In genomic region chr10:101602767-101603398, GRCh38 we compare ENCODE assay signal across 7 cellular contexts. TPM values are rescaled to one million over a fixed set of nuclear protein-coding genes. Genes with fewer than 3 reads are reported as not detected.
A peak's percentile ranks its signal among the peaks of the same experiment; 100 is the strongest.
DNase-seq lines count a peak whose midpoint lies in the region; ATAC-seq and TF ChIP-seq lines count a peak whose summit lies in the region.

No MANE protein-coding gene starts in this region.

- no peaks in the 10 kb centered on the region for H3K27me3 Mint-ChIP-seq in naive thymus-derived CD4-positive, alpha-beta T cell

- peak; percentile 84 for TF ChIP-seq CTCF in GM12873 (IDR thresholded peaks at IDR 0.05; ENCODE audit: insufficient read depth, low read depth, low read length, missing control alignments)
- peak in 5 of 7 experiments; percentile 42 to 80 (median 55) for TF ChIP-seq CTCF in stomach (IDR thresholded peaks at IDR 0.05)

- H3K27ac ChIP-seq in naive thymus-derived CD4-positive, alpha-beta T cell (ENCODE audit: low read depth, low read length) = no peak overlapping the region
- no peak overlapping the region for H3K27ac ChIP-seq in stomach

- DNase-seq in HS-5 (ENCODE audit: low read depth) = peak; percentile 29
- DNase-seq in OCI-M1 (lab: John Stamatoyannopoulos, UW) = peak; percentile 97
- DNase-seq in activated T-cell treated with anti-CD3 and anti-CD28 coated beads for 4 hours = peak; percentile 31
- peak; percentile 89 to 93 for DNase-seq in erythroblast (lab: John Stamatoyannopoulos, UW)
- DNase-seq in naive thymus-derived CD4-positive, alpha-beta T cell = peak; percentile 20 to 80 (median 45)
- DNase-seq in stomach = peak; percentile 74

- POLR2A ChIA-PET in naive thymus-derived CD4-positive, alpha-beta T cell (lab: Charles Lee) = interaction anchor here (0.6 kb wide), 1 partner anchor 419 kb away, joined by 3 read pairs; no protein-coding TSS in a partner anchor

- peak; percentile 86 for ATAC-seq in naive thymus-derived CD4-positive, alpha-beta T cell

- H3K9me3 ChIP-seq in naive thymus-derived CD4-positive, alpha-beta T cell (ENCODE audit: control insufficient read depth in 2 of 3, low read length in 3 of 3) = no peaks in the 10 kb centered on the region
- no peaks in the 10 kb centered on the region for H3K9me3 ChIP-seq in stomach

- peak overlapping the region in 4 of 9 donors; percentile 12 to 81 (median 48) for H3K27ac Mint-ChIP-seq in naive thymus-derived CD4-positive, alpha-beta T cell

- peaks cover 0 to 14% (median 0%) of the 10 kb centered on the region in 5 donors for H3K36me3 Mint-ChIP-seq in naive thymus-derived CD4-positive, alpha-beta T cell

- H3K4me1 ChIP-seq in naive thymus-derived CD4-positive, alpha-beta T cell (ENCODE audit: control insufficient read depth in 2 of 2, insufficient read depth in 2 of 2, low read length in 2 of 2) = no peaks in the 10 kb centered on the region
- H3K4me1 ChIP-seq in stomach = no peaks in the 10 kb centered on the region

- intact Hi-C loops in naive thymus-derived CD4-positive, alpha-beta T cell (cut with micrococcal nuclease) = loop anchor here (1.0 to 5.0 kb wide), 2 partner anchors 178 to 469 kb away; no protein-coding TSS in a partner anchor
- intact Hi-C loops in stomach (cut with DNase I; ENCODE audit: low total_unique reads) = loop anchor here (5.0 kb wide), 1 partner anchor 179 kb away; the partner anchor contains the start of gene NPM3

- 46 to 57% (median 51%) methylated on average over 6 of the region's 6 CpGs for WGBS in stomach, 5 donors

- H3K9me3 Mint-ChIP-seq in naive thymus-derived CD4-positive, alpha-beta T cell = no peaks in the 10 kb centered on the region

- H3K36me3 ChIP-seq in naive thymus-derived CD4-positive, alpha-beta T cell (ENCODE audit: control insufficient read depth in 2 of 3, insufficient read depth in 3 of 3, low read length in 3 of 3) = peaks cover 0 to 26% (median 0%) of the 10 kb centered on the region in 3 experiments
- H3K36me3 ChIP-seq in stomach = peaks cover 14 to 60% (median 41%) of the 10 kb centered on the region in 4 donors

- no peak overlapping the region for H3K4me3 Mint-ChIP-seq in naive thymus-derived CD4-positive, alpha-beta T cell

- H3K4me3 ChIP-seq in naive thymus-derived CD4-positive, alpha-beta T cell (ENCODE audit: low read length) = no peak overlapping the region
- H3K4me3 ChIP-seq in stomach = no peak overlapping the region

- TF ChIP-seq POLR2A in erythroblast (IDR thresholded peaks at IDR 0.05; ENCODE audit: low read length) (no peak), stomach (IDR thresholded peaks at IDR 0.05) (no peak)

- CTCF ChIA-PET in naive thymus-derived CD4-positive, alpha-beta T cell (lab: Charles Lee) = interaction anchor here (0.7 to 4.0 kb wide), 4 partner anchors 12 to 179 kb away, joined by 3 to 13 read pairs (median 4); no protein-coding TSS in a partner anchor

- no peaks in the 10 kb centered on the region for H3K27me3 ChIP-seq in naive thymus-derived CD4-positive, alpha-beta T cell (ENCODE audit: control insufficient read depth in 2 of 2, insufficient read depth in 2 of 2, low read length in 2 of 2)
- H3K27me3 ChIP-seq in stomach = no peaks in the 10 kb centered on the region

- TF ChIP-seq EP300 in stomach (IDR thresholded peaks at IDR 0.05) = no peak

- peaks cover 0 to 3% (median 0%) of the 10 kb centered on the region in 7 donors for H3K4me1 Mint-ChIP-seq in naive thymus-derived CD4-positive, alpha-beta T cell

RNA-seq across cellular contexts. Expression of gene DPCD, which starts 14.8 kb away (rescaled TPM):
- total RNA-seq in naive thymus-derived CD4-positive, alpha-beta T cell = 1 to 10 TPM in 3 of 5 experiments, under 1 TPM in 2; 0.64 to 3.6 (median 1.3) TPM
- polyA plus RNA-seq in naive thymus-derived CD4-positive, alpha-beta T cell = 1 to 10 TPM; 2.4 to 2.6 TPM
- total RNA-seq in stomach = 10 to 100 TPM in 4 of 5 donors, 1 to 10 TPM in 1; 6.7 to 86.6 (median 18.7) TPM
- 10 to 100 TPM; 16.7 to 27.3 (median 23.6) TPM for polyA plus RNA-seq in stomach

RNA-seq across cellular contexts. Expression of gene POLL, which starts 14.8 kb away (rescaled TPM):
- total RNA-seq in naive thymus-derived CD4-positive, alpha-beta T cell = 10 to 100 TPM; 34.9 to 65.8 (median 38.8) TPM
- 10 to 100 TPM; 16.4 to 18.9 TPM for polyA plus RNA-seq in naive thymus-derived CD4-positive, alpha-beta T cell
- total RNA-seq in stomach = 100 to 1,000 TPM in 2 of 5 donors, 10 to 100 TPM in 3; 12.9 to 122 (median 62.9) TPM
- 10 to 100 TPM; 21.4 to 38.9 (median 29.5) TPM for polyA plus RNA-seq in stomach

Comparison
In these comparisons a context has a peak if more than half of its experiments do, and no peak if none do; other contexts are left out.
1. DNase-seq: peak in every context shown above with its lines; median percentile 97 in OCI-M1; 91 in erythroblast; 74 in stomach; 45 in naive thymus-derived CD4-positive, alpha-beta T cell; 31 in activated T-cell treated with anti-CD3 and anti-CD28 coated beads for 4 hours; 29 in HS-5.